Comparison of ENCODE assay signal across 10 cellular contexts in genomic region chr18:79355433-79356335, GRCh38. TPM values are rescaled to one million over a fixed set of nuclear protein-coding genes. Genes with fewer than 3 reads are reported as not detected.
DNase-seq lines count a peak whose midpoint lies in the region; ATAC-seq and TF ChIP-seq lines count a peak whose summit lies in the region.
"Had no signal": no experiment of that assay in that cellular context is flagged by ENCODE, and none has a peak within 500 bp of the region (broad histone marks: within the 10 kb centered on the region; RNA-seq: fewer than 3 reads in every experiment).

No MANE protein-coding gene starts in this region.

- H3K4me3 ChIP-seq in neuronal stem cell (ENCODE audit: low read length in 2 of 2) = no peak overlapping the region
- no peak overlapping the region for H3K4me3 ChIP-seq in OCI-LY7 (ENCODE audit: low read depth, low read length, poor library complexity, severe bottlenecking)

- no peak overlapping the region for H3K23ac ChIP-seq in neuronal stem cell (ENCODE audit: low read depth, low read length, poor library complexity)

- H3K4me3 Mint-ChIP-seq in activated naive CD8-positive, alpha-beta T cell treated with anti-CD3 and anti-CD28 coated beads, Interleukin-2, amount 50 U/mL, for 24 hours = no peak overlapping the region

- CTCF ChIA-PET in OCI-LY7 (lab: Charles Lee; ENCODE audit: unreplicated experiment) = no interaction called here

- H3K14ac ChIP-seq in neuronal stem cell (ENCODE audit: low read length) = no peak overlapping the region

- no peak overlapping the region for H3K27ac ChIP-seq in neuronal stem cell (replicated peaks; ENCODE audit: low read length)
- no peak overlapping the region for H3K27ac ChIP-seq in OCI-LY7 (ENCODE audit: low read depth, low read length, poor library complexity, severe bottlenecking)

- no peaks in the 10 kb centered on the region for H3K27me3 ChIP-seq in neuronal stem cell (ENCODE audit: control insufficient read depth in 3 of 3, insufficient read depth in 3 of 3, low read depth in 1 of 3, low read length in 3 of 3)

- no peak overlapping the region for H3K9ac ChIP-seq in neuronal stem cell (ENCODE audit: low read depth, low read length, poor library complexity)

- H3K18ac ChIP-seq in neuronal stem cell (ENCODE audit: low read length) = peak overlapping the region; percentile 38

- H4K20me1 ChIP-seq in OCI-LY7 (ENCODE audit: insufficient read depth, low read length) = no peaks in the 10 kb centered on the region

- POLR2A ChIA-PET in OCI-LY7 (lab: Charles Lee) = no interaction called here

- H3K4me1 ChIP-seq in neuronal stem cell (ENCODE audit: control insufficient read depth in 2 of 2, insufficient read depth in 1 of 2, low read depth in 1 of 2, low read length in 2 of 2) (no peaks in the 10 kb centered on the region), OCI-LY7 (ENCODE audit: insufficient read depth, low read length, poor library complexity, severe bottlenecking) (no peaks in the 10 kb centered on the region)

- H2AK5ac ChIP-seq in neuronal stem cell (ENCODE audit: low read depth, low read length) = no peak overlapping the region

- no peak overlapping the region for H2BK12ac ChIP-seq in neuronal stem cell (ENCODE audit: low read length)

- no TSS peak for BruUV-seq in OCI-LY7 (replicated peaks; lab: Mats Ljungman, UMichigan)

- peaks cover 13% of the 10 kb centered on the region for H3K36me3 Mint-ChIP-seq in activated naive CD8-positive, alpha-beta T cell treated with anti-CD3 and anti-CD28 coated beads, Interleukin-2, amount 50 U/mL, for 24 hours (ENCODE audit: low read depth)

- no peak for TF ChIP-seq CTCF in OCI-LY7 (conservative IDR thresholded peaks at IDR 0.05; ENCODE audit: low read length)

- H3K4me1 Mint-ChIP-seq in activated naive CD8-positive, alpha-beta T cell treated with anti-CD3 and anti-CD28 coated beads, Interleukin-2, amount 50 U/mL, for 24 hours = no peaks in the 10 kb centered on the region

- H3K9me3 ChIP-seq in neuronal stem cell (replicated peaks in 1 of 2; ENCODE audit: control insufficient read depth in 2 of 2, insufficient read depth in 1 of 2, low read depth in 1 of 2, low read length in 2 of 2) (peaks cover under 1 to 2% of the 10 kb centered on the region in 2 donors), OCI-LY7 (ENCODE audit: low read length) (no peaks in the 10 kb centered on the region)

- no peak overlapping the region for H4K91ac ChIP-seq in neuronal stem cell (ENCODE audit: low read depth, low read length, poor library complexity)

- H3K4ac ChIP-seq in neuronal stem cell (ENCODE audit: low read length) = no peak overlapping the region

- no peaks in the 10 kb centered on the region for H3K9me3 Mint-ChIP-seq in activated naive CD8-positive, alpha-beta T cell treated with anti-CD3 and anti-CD28 coated beads, Interleukin-2, amount 50 U/mL, for 24 hours

- no peak overlapping the region for H2BK120ac ChIP-seq in neuronal stem cell (ENCODE audit: low read depth, low read length)

- H3K79me1 ChIP-seq in neuronal stem cell (ENCODE audit: low read depth, low read length) = no peaks in the 10 kb centered on the region

- no peak overlapping the region for H3K27ac Mint-ChIP-seq in activated naive CD8-positive, alpha-beta T cell treated with anti-CD3 and anti-CD28 coated beads, Interleukin-2, amount 50 U/mL, for 24 hours

- DNase-seq in neuronal stem cell (ENCODE audit: low spot score) (no peak), left cardiac atrium (no peak), pons (ENCODE audit: low spot score) (no peak), OCI-LY7 (ENCODE audit: low spot score) (no peak)
- DNase-seq in activated naive CD8-positive, alpha-beta T cell treated with anti-CD3 and anti-CD28 coated beads, Interleukin-2, amount 50 U/mL, for 24 hours = no peak
- DNase-seq: KBM-7, RPMI8226 had no signal

- H2BK5ac ChIP-seq in neuronal stem cell (ENCODE audit: low read length) = no peak overlapping the region

- WGBS in neuronal stem cell (ENCODE audit: extremely low coverage in 2 of 2, insufficient read length in 2 of 2, insufficient replicate concordance in 1 of 2), 2 donors = no CpG with 5 or more reads among the region's 26 CpGs

- intact Hi-C loops in left cardiac atrium (cut with DNase I) = no loop called here
- intact Hi-C loops in OCI-LY7 (cut with micrococcal nuclease; ENCODE audit: unreplicated experiment) = no loop called here

- no peaks in the 10 kb centered on the region for H3K79me2 ChIP-seq in OCI-LY7 (ENCODE audit: insufficient read depth, low read depth, low read length)

- H4K8ac ChIP-seq in neuronal stem cell (ENCODE audit: low read depth, low read length) = no peak overlapping the region

- H3K36me3 ChIP-seq in neuronal stem cell (replicated peaks in 1 of 2; ENCODE audit: control insufficient read depth in 2 of 2, insufficient read depth in 2 of 2, low read length in 2 of 2) (peaks cover 6 to 36% of the 10 kb centered on the region in 2 donors), OCI-LY7 (ENCODE audit: insufficient read depth, low read length) (peaks cover 4% of the 10 kb centered on the region; the same call in 1 of the 2 replicates)

- peak; percentile 38 for ATAC-seq in GM19025 (IDR thresholded peaks at IDR 0.05; ENCODE audit: low read depth, unreplicated experiment)
- peak; percentile 59 for ATAC-seq in GM21825 (IDR thresholded peaks at IDR 0.05; ENCODE audit: unreplicated experiment)
- ATAC-seq in HG03342 (IDR thresholded peaks at IDR 0.05; ENCODE audit: unreplicated experiment) = peak; percentile 38
- no peak for ATAC-seq in activated naive CD8-positive, alpha-beta T cell treated with anti-CD3 and anti-CD28 coated beads, Interleukin-2, amount 50 U/mL, for 24 hours
- ATAC-seq in left cardiac atrium = no peak

- no peaks in the 10 kb centered on the region for H3K9me2 ChIP-seq in OCI-LY7 (ENCODE audit: insufficient read depth, low read length)

- H2AFZ ChIP-seq in neuronal stem cell (ENCODE audit: low read length) (no peak overlapping the region), OCI-LY7 (ENCODE audit: low read length) (no peak overlapping the region)

- no peaks in the 10 kb centered on the region for H3K27me3 Mint-ChIP-seq in activated naive CD8-positive, alpha-beta T cell treated with anti-CD3 and anti-CD28 coated beads, Interleukin-2, amount 50 U/mL, for 24 hours

- H3K4me2 ChIP-seq in neuronal stem cell (ENCODE audit: insufficient read depth, low read length, poor library complexity, severe bottlenecking) = no peak overlapping the region
- H3K4me2 ChIP-seq in OCI-LY7 (ENCODE audit: low read length) = no peak overlapping the region; the same call in 1 of the 2 replicates

- no peak overlapping the region for H2BK15ac ChIP-seq in neuronal stem cell (ENCODE audit: low read length)

RNA-seq across cellular contexts. Expression of gene NFATC1, which starts 40.0 kb away (rescaled TPM):
- polyA plus RNA-seq in neuronal stem cell (2013, experiment 1 of 2) = 4.7 TPM
- 5.2 TPM for polyA plus RNA-seq in neuronal stem cell (2013, experiment 2 of 2)
- total RNA-seq in left cardiac atrium = 10 to 100 TPM; 17.1 to 18.9 TPM
- 15.3 and 23.6 TPM in 2 replicates for total RNA-seq in OCI-LY7 (2014; rRNA removed; shearing (Covaris generic))
- total RNA-seq in OCI-LY7 (2022) = 50.4 and 54.3 TPM in 2 replicates

Comparison
In these comparisons a context has a peak if more than half of its experiments do, and no peak if none do; other contexts are left out.
1. ATAC-seq: peak in GM19025 (single experiment), GM21825 (single experiment) and HG03342 (single experiment); none in activated naive CD8-positive, alpha-beta T cell treated with anti-CD3 and anti-CD28 coated beads, Interleukin-2, amount 50 U/mL, for 24 hours (single experiment) and left cardiac atrium (0 of 2).